ENCODE assay signal across 9 cellular contexts in the genomic region with DNA sequence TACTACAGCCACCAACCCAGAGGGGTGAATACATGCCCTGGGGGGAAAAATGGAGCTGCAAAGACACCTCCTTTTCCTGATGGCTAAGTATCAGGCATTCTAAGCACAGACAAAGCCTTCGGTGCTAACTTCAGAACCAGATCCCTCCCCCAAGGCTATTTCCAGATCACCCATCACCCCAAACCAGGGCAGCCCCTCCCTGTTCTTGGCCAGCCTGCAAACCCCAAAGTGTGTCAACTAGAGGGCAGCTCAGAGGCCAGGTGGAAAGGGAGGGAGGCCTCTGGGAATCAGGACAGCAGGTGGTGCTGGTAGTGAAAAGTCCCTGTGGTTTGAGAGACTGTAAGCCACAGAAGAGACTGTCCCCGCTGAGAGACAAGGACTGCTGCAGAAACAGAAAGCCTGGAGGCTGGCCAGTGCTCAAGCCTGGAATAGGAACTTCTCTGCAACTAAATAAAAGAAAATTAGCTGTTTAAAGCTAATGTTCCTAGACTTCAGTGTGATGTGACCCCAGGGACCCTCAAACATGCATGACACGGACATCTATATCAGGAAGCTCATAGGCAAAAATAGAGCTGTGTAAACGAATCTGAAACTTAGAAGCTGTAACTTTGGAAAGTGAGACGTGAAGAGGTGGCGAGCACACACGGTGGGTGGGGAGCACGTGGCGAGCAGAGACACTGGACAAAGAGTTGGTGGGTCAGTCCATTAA. TPM values are rescaled to one million over a fixed set of nuclear protein-coding genes. Genes with fewer than 3 reads are reported as not detected.
DNase-seq lines count a peak whose midpoint lies in the region; ATAC-seq and TF ChIP-seq lines count a peak whose summit lies in the region.
"Had no signal": no experiment of that assay in that cellular context is flagged by ENCODE, and none has a peak within 500 bp of the region (broad histone marks: within the 10 kb centered on the region; RNA-seq: fewer than 3 reads in every experiment).

No MANE protein-coding gene starts in this region.

- H3K27ac ChIP-seq in PC-3 (ENCODE audit: low read length) = no peak overlapping the region

- CTCF ChIA-PET in PC-3 (lab: Charles Lee) = interaction anchor here (0.5 to 1.0 kb wide), 5 partner anchors 9 to 120 kb away, joined by 3 to 9 read pairs (median 3); a partner anchor contains a TSS

- no TSS peak for BruUV-seq in PC-3 (replicated peaks; lab: Mats Ljungman, UMichigan)

- ATAC-seq in GM19438 (IDR thresholded peaks at IDR 0.05; ENCODE audit: low read depth, unreplicated experiment) = peak; percentile 80
- ATAC-seq in HG03439 (IDR thresholded peaks at IDR 0.05; ENCODE audit: unreplicated experiment) = peak; percentile 68
- ATAC-seq in PC-3 = peak; percentile 94

- POLR2A ChIA-PET in PC-3 (lab: Charles Lee; ENCODE audit: unreplicated experiment) = no interaction called here

- H4K20me1 ChIP-seq in PC-3 (ENCODE audit: low read length) = no peaks in the 10 kb centered on the region

- H3K4me1 Mint-ChIP-seq in glutamatergic neuron (ENCODE audit: low read depth, unreplicated experiment) = peaks cover 4% of the 10 kb centered on the region

- peaks cover 3% of the 10 kb centered on the region for H3K36me3 Mint-ChIP-seq in glutamatergic neuron (ENCODE audit: unreplicated experiment)

- H3K9me3 ChIP-seq in PC-3 (ENCODE audit: low read length) = no peaks in the 10 kb centered on the region

- no peaks in the 10 kb centered on the region for H3F3A ChIP-seq in PC-3 (ENCODE audit: low read length, unreplicated experiment)

- H3K4me2 ChIP-seq in PC-3 (ENCODE audit: low read length) = no peak overlapping the region

- TF ChIP-seq CTCF in PC-3 (conservative IDR thresholded peaks at IDR 0.05; ENCODE audit: low read depth, low read length) (peak; percentile 56), glutamatergic neuron (IDR thresholded peaks at IDR 0.05; ENCODE audit: partially characterized antibody, unreplicated experiment) (no peak)

- intact Hi-C loops in PC-3 (cut with micrococcal nuclease) = no loop called here

- peaks cover 4% of the 10 kb centered on the region; the same call in 1 of the 2 replicates for H3K36me3 ChIP-seq in PC-3 (ENCODE audit: low read depth, low read length)

- H2AFZ ChIP-seq in PC-3 (ENCODE audit: low read length) = no peak overlapping the region

- H3K79me2 ChIP-seq in PC-3 (ENCODE audit: low read length) = no peaks in the 10 kb centered on the region

- DNase-seq in ELF-1 (ENCODE audit: low read depth, low spot score) = peak; percentile 81
- DNase-seq in PC-3 = peak; percentile 49
- DNase-seq in glomerular visceral epithelial cell (ENCODE audit: extremely low spot score) = peak; percentile 52
- peak; percentile 28 for DNase-seq in skeletal muscle cell (ENCODE audit: low read depth)
- DNase-seq in NCI-H2227 treated with DMSO at 0.1 percent for 48 hours (lab: John Stamatoyannopoulos, UW) = no peak
- DNase-seq in glutamatergic neuron = no peak

- H3K27ac Mint-ChIP-seq in glutamatergic neuron (ENCODE audit: unreplicated experiment) = no peak overlapping the region

- H3K9me3 Mint-ChIP-seq in glutamatergic neuron (ENCODE audit: unreplicated experiment) = no peaks in the 10 kb centered on the region
- H3K9me3 Mint-ChIP-seq: nephron had no signal

- no peak overlapping the region for H3K9ac ChIP-seq in PC-3 (ENCODE audit: low read length)

- no peaks in the 10 kb centered on the region for H3K27me3 ChIP-seq in PC-3 (ENCODE audit: low read length)

- H3K27me3 Mint-ChIP-seq in glutamatergic neuron (ENCODE audit: unreplicated experiment) = peaks cover 2% of the 10 kb centered on the region

- H3K4me3 ChIP-seq in PC-3 (ENCODE audit: low read length) (no peak overlapping the region), skeletal muscle cell (ENCODE audit: low read depth, low read length) (no peak overlapping the region)

- no peaks in the 10 kb centered on the region for H3K9me2 ChIP-seq in PC-3 (replicated peaks; ENCODE audit: low read length)

- H3K4me3 Mint-ChIP-seq in glutamatergic neuron (ENCODE audit: unreplicated experiment) = no peak overlapping the region
- H3K4me3 Mint-ChIP-seq: nephron had no signal

- H3K4me1 ChIP-seq in PC-3 (ENCODE audit: insufficient read depth, low read length) = peaks cover 13% of the 10 kb centered on the region

RNA-seq across cellular contexts. Expression of a gene that starts 9.1 kb away (rescaled TPM):
- 97.2 and 114 TPM in 2 replicates for total RNA-seq in PC-3 (2014; rRNA removed)
- 74.2 TPM for total RNA-seq in glutamatergic neuron (ENCODE audit: unreplicated experiment)

RNA-seq across cellular contexts. Expression of a gene that starts 9.4 kb away (rescaled TPM):
- total RNA-seq in PC-3 (2014; rRNA removed) (19.3 and 21.9 TPM in 2 replicates), glutamatergic neuron (ENCODE audit: unreplicated experiment) (88.2 TPM)

RNA-seq across cellular contexts. Expression of a gene that starts 40.5 kb away (rescaled TPM):
- total RNA-seq in PC-3 (2014; rRNA removed) (6.0 and 7.1 TPM in 2 replicates), glutamatergic neuron (ENCODE audit: unreplicated experiment) (22.1 TPM)

RNA-seq across cellular contexts. Expression of a gene that starts 41.1 kb away (rescaled TPM):
- 20.3 and 24.1 TPM in 2 replicates for total RNA-seq in PC-3 (2014; rRNA removed)
- total RNA-seq in glutamatergic neuron (ENCODE audit: unreplicated experiment) = 12.0 TPM

RNA-seq across cellular contexts. Expression of a gene that starts 51.7 kb away (rescaled TPM):
- 25.8 and 26.2 TPM in 2 replicates for total RNA-seq in PC-3 (2014; rRNA removed)
- total RNA-seq in glutamatergic neuron (ENCODE audit: unreplicated experiment) = 62.5 TPM

Comparison
In these comparisons a context has a peak if more than half of its experiments do, and no peak if none do; other contexts are left out.
1. DNase-seq: peak in ELF-1 (single experiment), PC-3 (single experiment), glomerular visceral epithelial cell (single experiment) and skeletal muscle cell (single experiment); none in NCI-H2227 treated with DMSO at 0.1 percent for 48 hours (single experiment) and glutamatergic neuron (single experiment).
2. Peak in every context shown above with its lines, with median percentiles within 50 percentile points of each other: ATAC-seq.